Comparison of ENCODE assay signal across 21 cellular contexts in genomic region chrX:100926453-100926852, GRCh38. TPM values are rescaled to one million over a fixed set of nuclear protein-coding genes. Genes with fewer than 3 reads are reported as not detected.
DNase-seq lines count a peak whose midpoint lies in the region; ATAC-seq, FAIRE-seq and TF ChIP-seq lines count a peak whose summit lies in the region.
"Had no signal": no experiment of that assay in that cellular context is flagged by ENCODE, and none has a peak within 500 bp of the region (broad histone marks: within the 10 kb centered on the region; RNA-seq: fewer than 3 reads in every experiment).

No MANE protein-coding gene starts in this region.

- no peak overlapping the region for H3K27ac ChIP-seq in CD4-positive, alpha-beta T cell (ENCODE audit: low read depth, low read length)
- H3K27ac ChIP-seq in IMR-90 (ENCODE audit: insufficient read depth, low read length) (no peak overlapping the region), astrocyte (ENCODE audit: low read depth, low read length) (no peak overlapping the region), heart right ventricle (no peak overlapping the region), uterus (no peak overlapping the region)
- H3K27ac ChIP-seq: SJSA1 had no signal

- no peaks in the 10 kb centered on the region for H3K36me3 ChIP-seq in IMR-90 (ENCODE audit: control insufficient read depth, insufficient read depth, low read length)
- H3K36me3 ChIP-seq in astrocyte (ENCODE audit: insufficient read depth, low read length) = no peaks in the 10 kb centered on the region
- H3K36me3 ChIP-seq in heart right ventricle = no peaks in the 10 kb centered on the region
- H3K36me3 ChIP-seq in uterus = no peaks in the 10 kb centered on the region
- H3K36me3 ChIP-seq: HAP-1, SJSA1 had no signal

- DNase-seq in CD4-positive, alpha-beta T cell = no peak
- DNase-seq in IMR-90 (peak; percentile 18), astrocyte (ENCODE audit: low read depth) (no peak), naive B cell (no peak), heart right ventricle (no peak), uterus (no peak), head of caudate nucleus (no peak)
- no peak for DNase-seq in activated CD8-positive, alpha-beta memory T cell treated with anti-CD3 and anti-CD28 coated beads, Interleukin-2, amount 50 U/mL, for 4 hours
- DNase-seq: ACHN; CD4-positive, CD25-positive, alpha-beta regulatory T cell; DMS79 treated with DMSO at 0.1 percent for 48 hours; NCI-H1105; NCI-H1694; NCI-H2107; NK-92 treated with Interleukin-12 subunit alpha and Interleukin-12 subunit beta, amount 100 ng/mL, for 24 hours; PC-3 had no signal

- H4K91ac ChIP-seq in IMR-90 (ENCODE audit: insufficient read depth, low read depth, low read length) = no peak overlapping the region

- dilution Hi-C loops in IMR-90 (cut with HindIII; ENCODE audit: low sequenced_read_pairs, unreplicated experiment) = no loop called here

- no peak overlapping the region for H4K8ac ChIP-seq in IMR-90 (ENCODE audit: low read depth in 2 of 2, low read length in 2 of 2)

- in situ Hi-C loops in IMR-90 (cut with MboI; ENCODE audit: low sequenced_read_pairs) = no loop called here

- no peak overlapping the region for H2BK120ac ChIP-seq in IMR-90 (ENCODE audit: low read depth, low read length)

- WGBS in IMR-90 (ENCODE audit: extremely low coverage in 2 of 2, insufficient read length in 1 of 2), 2 experiments = no CpG with 5 or more reads among the region's 2 CpGs
- 81 to 85% methylated on average over 2 of the region's 2 CpGs for WGBS in heart right ventricle, 2 donors

- H3K4me2 ChIP-seq in IMR-90 (ENCODE audit: low read depth, low read length) (no peak overlapping the region), astrocyte (ENCODE audit: low read length) (no peak overlapping the region)

- peaks cover 54% of the 10 kb centered on the region for H3K4me1 Mint-ChIP-seq in CD4-positive, alpha-beta T cell (ENCODE audit: low read depth)
- H3K4me1 Mint-ChIP-seq in astrocyte (ENCODE audit: low read depth, unreplicated experiment) (no peaks in the 10 kb centered on the region), naive B cell (peaks cover 24 to 34% (median 33%) of the 10 kb centered on the region in 3 donors)

- H2BK5ac ChIP-seq in IMR-90 (ENCODE audit: low read depth, low read length, poor library complexity, severe bottlenecking) = no peak overlapping the region

- H3K4me3 Mint-ChIP-seq in CD4-positive, alpha-beta T cell = peak overlapping the region; percentile 71
- no peak overlapping the region for H3K4me3 Mint-ChIP-seq in astrocyte (ENCODE audit: unreplicated experiment)
- H3K4me3 Mint-ChIP-seq in naive B cell = peak overlapping the region in 7 of 8 donors; percentile 5 to 94 (median 62)

- no peaks in the 10 kb centered on the region for H4K20me1 ChIP-seq in IMR-90 (ENCODE audit: insufficient read depth, low read length)
- no peaks in the 10 kb centered on the region for H4K20me1 ChIP-seq in astrocyte (ENCODE audit: insufficient read depth, low read length)

- no peak overlapping the region for H2BK15ac ChIP-seq in IMR-90 (ENCODE audit: low read depth, low read length)

- H2AK9ac ChIP-seq in IMR-90 (replicated peaks; ENCODE audit: low read depth, low read length, poor library complexity) = no peak overlapping the region

- H3K9me3 Mint-ChIP-seq in CD4-positive, alpha-beta T cell = no peaks in the 10 kb centered on the region
- H3K9me3 Mint-ChIP-seq in astrocyte (ENCODE audit: unreplicated experiment) (peaks cover 7% of the 10 kb centered on the region), naive B cell (peaks cover 4 to 10% (median 4%) of the 10 kb centered on the region in 7 donors)

- H3K9me1 ChIP-seq in IMR-90 (ENCODE audit: insufficient read depth, low read length) = no peaks in the 10 kb centered on the region

- no peak for TF ChIP-seq RAD21 in IMR-90 (IDR thresholded peaks at IDR 0.05; ENCODE audit: low read length)

- H2AFZ ChIP-seq in IMR-90 (replicated peaks; ENCODE audit: low read length, poor library complexity) (no peak overlapping the region), astrocyte (ENCODE audit: low read depth, low read length) (no peak overlapping the region)

- H3K79me2 ChIP-seq in astrocyte (ENCODE audit: insufficient read depth, low read length) = no peaks in the 10 kb centered on the region

- no peaks in the 10 kb centered on the region for H3K36me3 Mint-ChIP-seq in CD4-positive, alpha-beta T cell (ENCODE audit: low read depth)
- H3K36me3 Mint-ChIP-seq in astrocyte (ENCODE audit: low read depth, unreplicated experiment) (peaks cover 3% of the 10 kb centered on the region), naive B cell (peaks cover 0 to 6% of the 10 kb centered on the region in 2 donors)
- H3K36me3 Mint-ChIP-seq: CD4-positive, CD25-positive, alpha-beta regulatory T cell had no signal

- no peak for ATAC-seq in CD4-positive, alpha-beta T cell (ENCODE audit: poor library complexity)
- ATAC-seq in IMR-90 (ENCODE audit: low read depth) (no peak), naive B cell (ENCODE audit: low read depth in 2 of 2) (no peak), heart right ventricle (no peak)
- ATAC-seq: PC-3 had no signal

- TF ChIP-seq POLR2A in IMR-90 (IDR thresholded peaks at IDR 0.05; ENCODE audit: low read depth, low read length) (no peak), uterus (IDR thresholded peaks at IDR 0.05) (no peak)

- H3K4me1 ChIP-seq in IMR-90 (ENCODE audit: control insufficient read depth, insufficient read depth, low read length) (no peaks in the 10 kb centered on the region), astrocyte (ENCODE audit: insufficient read depth, low read length) (no peaks in the 10 kb centered on the region), heart right ventricle (peaks cover 0 to 5% (median 0%) of the 10 kb centered on the region in 9 donors), uterus (no peaks in the 10 kb centered on the region)
- H3K4me1 ChIP-seq: SJSA1 had no signal

- TF ChIP-seq CTCF in CD4-positive, alpha-beta T cell (IDR thresholded peaks at IDR 0.05) = no peak
- TF ChIP-seq CTCF in IMR-90 (conservative IDR thresholded peaks at IDR 0.05; ENCODE audit: low read depth, low read length) = no peak
- no peak for TF ChIP-seq CTCF in astrocyte (IDR thresholded peaks at IDR 0.05; ENCODE audit: insufficient read depth, low read depth, low read length)
- TF ChIP-seq CTCF in heart right ventricle (IDR thresholded peaks at IDR 0.05) = no peak
- TF ChIP-seq CTCF in uterus (IDR thresholded peaks at IDR 0.05) = no peak

- no peak overlapping the region for H3K23ac ChIP-seq in IMR-90 (ENCODE audit: low read depth, low read length)

- H3K4me3 ChIP-seq in IMR-90 (ENCODE audit: insufficient read depth, low read depth, low read length) = no peak overlapping the region
- H3K4me3 ChIP-seq in astrocyte (ENCODE audit: insufficient read depth, low read depth, low read length) = no peak overlapping the region
- no peak overlapping the region for H3K4me3 ChIP-seq in heart right ventricle
- no peak overlapping the region for H3K4me3 ChIP-seq in uterus
- H3K4me3 ChIP-seq: HAP-1, SJSA1 had no signal

- no peak overlapping the region for H3K56ac ChIP-seq in IMR-90 (ENCODE audit: extremely low read depth, insufficient read depth, low read length)

- H3K9ac ChIP-seq in IMR-90 (ENCODE audit: low read depth, low read length) = no peak overlapping the region
- H3K9ac ChIP-seq in astrocyte (ENCODE audit: low read length) = no peak overlapping the region

- H3K27me3 ChIP-seq in CD4-positive, alpha-beta T cell (ENCODE audit: control insufficient read depth, insufficient read depth, low read length) = no peaks in the 10 kb centered on the region
- peaks cover 5% of the 10 kb centered on the region; the same call in 1 of the 2 replicates for H3K27me3 ChIP-seq in IMR-90 (ENCODE audit: control insufficient read depth, insufficient read depth, low read length)
- H3K27me3 ChIP-seq in astrocyte (ENCODE audit: insufficient read depth, low read length) = no peaks in the 10 kb centered on the region
- H3K27me3 ChIP-seq in heart right ventricle = peaks cover 0 to 40% (median 0%) of the 10 kb centered on the region in 7 donors
- no peaks in the 10 kb centered on the region for H3K27me3 ChIP-seq in uterus
- H3K27me3 ChIP-seq: SJSA1 had no signal

- no peak overlapping the region for H4K5ac ChIP-seq in IMR-90 (ENCODE audit: low read depth, low read length)

- H3K27me3 Mint-ChIP-seq in CD4-positive, alpha-beta T cell = no peaks in the 10 kb centered on the region
- H3K27me3 Mint-ChIP-seq in astrocyte (ENCODE audit: low read depth, unreplicated experiment) (peaks cover 27% of the 10 kb centered on the region), naive B cell (no peaks in the 10 kb centered on the region)
- H3K27me3 Mint-ChIP-seq: CD4-positive, CD25-positive, alpha-beta regulatory T cell had no signal

- H3K27ac Mint-ChIP-seq in CD4-positive, alpha-beta T cell = peak overlapping the region; percentile 59
- H3K27ac Mint-ChIP-seq in astrocyte (ENCODE audit: unreplicated experiment) (no peak overlapping the region), naive B cell (no peak overlapping the region)
- H3K27ac Mint-ChIP-seq: CD4-positive, CD25-positive, alpha-beta regulatory T cell had no signal

- CTCF ChIA-PET in CD4-positive, alpha-beta T cell (lab: Charles Lee) = no interaction called here
- CTCF ChIA-PET in IMR-90 (lab: Yijun Ruan, JAX) = no interaction called here

- FAIRE-seq in astrocyte (lab: Jason Lieb, UNC) = peak; percentile 78

- intact Hi-C loops in CD4-positive, alpha-beta T cell (cut with DNase I, micrococcal nuclease) = no loop called here
- intact Hi-C loops in IMR-90 (cut with micrococcal nuclease) (no loop called here), heart right ventricle (cut with DNase I) (no loop called here), uterus (cut with DNase I; ENCODE audit: low total_unique reads) (no loop called here), head of caudate nucleus (cut with DNase I) (no loop called here)

- BruUV-seq in IMR-90 (replicated peaks; lab: Mats Ljungman, UMichigan) = no TSS peak

- POLR2A ChIA-PET in CD4-positive, alpha-beta T cell (lab: Charles Lee) = no interaction called here
- POLR2A ChIA-PET in IMR-90 (lab: Charles Lee; ENCODE audit: unreplicated experiment) = no interaction called here

- H2AK5ac ChIP-seq in IMR-90 (ENCODE audit: low read depth, low read length) = no peak overlapping the region

- no peaks in the 10 kb centered on the region for H3K9me3 ChIP-seq in CD4-positive, alpha-beta T cell (ENCODE audit: control insufficient read depth, low read length)
- peaks cover 3% of the 10 kb centered on the region for H3K9me3 ChIP-seq in IMR-90 (ENCODE audit: control insufficient read depth, insufficient read depth, low read length)
- no peaks in the 10 kb centered on the region for H3K9me3 ChIP-seq in astrocyte (ENCODE audit: insufficient read depth, low read depth, low read length)
- peaks cover 0 to 4% (median 0%) of the 10 kb centered on the region in 11 donors for H3K9me3 ChIP-seq in heart right ventricle
- no peaks in the 10 kb centered on the region for H3K9me3 ChIP-seq in uterus
- H3K9me3 ChIP-seq: HAP-1, SJSA1 had no signal

- H3K18ac ChIP-seq in IMR-90 (ENCODE audit: low read depth, low read length) = no peak overlapping the region

- H3K14ac ChIP-seq in IMR-90 (replicated peaks; ENCODE audit: low read depth, low read length) = no peak overlapping the region

- no peak overlapping the region for H3K4ac ChIP-seq in IMR-90 (ENCODE audit: low read depth, low read length)

- no peaks in the 10 kb centered on the region for H3K79me1 ChIP-seq in IMR-90 (ENCODE audit: low read depth in 1 of 2, low read length in 2 of 2)

- no peak overlapping the region for H2BK20ac ChIP-seq in IMR-90 (ENCODE audit: low read depth, low read length)

RNA-seq across cellular contexts. Expression of gene XKRX, which starts 2.3 kb away (rescaled TPM):
- total RNA-seq in CD4-positive, alpha-beta T cell = 1 to 10 TPM; 1.9 to 2.5 TPM
- total RNA-seq in IMR-90 (2012; rRNA removed) (0.83 and 0.90 TPM in 2 replicates), astrocyte (not detected in 2 replicates), heart right ventricle (not detected), uterus (1 to 10 TPM in 1 of 4 donors, under 1 TPM in 2, not detected in 1; 0.24 to 1.3 (median 0.59) TPM)
- polyA plus RNA-seq in IMR-90 (2012; rRNA removed) (0.26 and 0.39 TPM in 2 replicates), naive B cell (ENCODE audit: low read depth in 6 of 6) (1 to 10 TPM; 1.5 to 2.8 (median 2.3) TPM), heart right ventricle (under 1 TPM in 1 of 2 donors, not detected in 1; 0.03 TPM)
- polyA plus RNA-seq in IMR-90 (2012; cell fraction: cytosol; rRNA removed) = 0.06 and 0.19 TPM in 2 replicates
- polyA plus RNA-seq in IMR-90 (2012; cell fraction: nucleus; rRNA removed; ENCODE audit: low replicate concordance) = 0.23 and 0.37 TPM in 2 replicates
- total RNA-seq: G401 had no signal

RNA-seq across cellular contexts. Expression of gene ARL13A, which starts 43.1 kb away (rescaled TPM):
- not detected for total RNA-seq in CD4-positive, alpha-beta T cell
- total RNA-seq in IMR-90 (2012; rRNA removed) = not detected in 2 replicates
- polyA plus RNA-seq in IMR-90 (2012; rRNA removed) = not detected in 2 replicates
- 0.04 and 0.09 TPM in 2 replicates for polyA plus RNA-seq in IMR-90 (2012; cell fraction: cytosol; rRNA removed)
- not detected in 2 replicates for polyA plus RNA-seq in IMR-90 (2012; cell fraction: nucleus; rRNA removed; ENCODE audit: low replicate concordance)
- not detected in 2 replicates for total RNA-seq in astrocyte
- not detected for polyA plus RNA-seq in naive B cell (ENCODE audit: low read depth in 6 of 6)
- not detected for total RNA-seq in heart right ventricle
- not detected for polyA plus RNA-seq in heart right ventricle
- total RNA-seq in uterus = not detected
- total RNA-seq: CD4-positive, CD25-positive, alpha-beta regulatory T cell; G401; HT1080; LHCN-M2; PC-3; SJSA1 had no signal
- polyA plus RNA-seq: CD4-positive, CD25-positive, alpha-beta regulatory T cell had no signal

RNA-seq across cellular contexts. Expression of gene NOX1, which starts 52.3 kb away (rescaled TPM):
- total RNA-seq in CD4-positive, alpha-beta T cell = under 1 TPM in 1 of 2 experiments, not detected in 1; 0.36 TPM
- total RNA-seq in IMR-90 (2012; rRNA removed) = not detected in 2 replicates
- 0.04 TPM in 1 of 2 replicates, not detected in the other for polyA plus RNA-seq in IMR-90 (2012; rRNA removed)
- not detected in 2 replicates for polyA plus RNA-seq in IMR-90 (2012; cell fraction: cytosol; rRNA removed)
- polyA plus RNA-seq in IMR-90 (2012; cell fraction: nucleus; rRNA removed; ENCODE audit: low replicate concordance) = 0.05 TPM in 1 of 2 replicates, not detected in the other
- total RNA-seq in astrocyte = not detected in 2 replicates
- not detected for polyA plus RNA-seq in naive B cell (ENCODE audit: low read depth in 6 of 6)
- total RNA-seq in heart right ventricle = not detected
- polyA plus RNA-seq in heart right ventricle = not detected
- total RNA-seq in uterus = not detected
- total RNA-seq: CD4-positive, CD25-positive, alpha-beta regulatory T cell; G401; LHCN-M2; PC-3; SJSA1 had no signal
- polyA plus RNA-seq: CD4-positive, CD25-positive, alpha-beta regulatory T cell had no signal
